Comparison of ENCODE assay signal across 1 cellular context in genomic region chr6:37868447-37868825, GRCh38.
TF ChIP-seq lines count a peak whose summit lies in the region.

No MANE protein-coding gene starts in this region.

TF ChIP-seq in GM12878, 131 proteins besides CTCF, POLR2A, EP300 and RAD21 (continued from another document):
- TF ChIP-seq BCLAF1 (IDR thresholded peaks at IDR 0.05) (no peak), LARP7 (IDR thresholded peaks at IDR 0.05) (no peak), MTA2 (IDR thresholded peaks at IDR 0.05; ENCODE audit: low read depth) (no peak), SPI1 (IDR thresholded peaks at IDR 0.05; ENCODE audit: borderline replicate concordance, insufficient read depth, low read depth, low read length) (no peak), ASH2L (IDR thresholded peaks at IDR 0.05; ENCODE audit: borderline replicate concordance, low read depth) (no peak), TCF12 (IDR thresholded peaks at IDR 0.05; ENCODE audit: low read depth, low read length) (no peak), ZNF622 (IDR thresholded peaks at IDR 0.05) (no peak), RELA (IDR thresholded peaks at IDR 0.05; ENCODE audit: borderline replicate concordance, partially characterized antibody) (no peak), E2F8 (IDR thresholded peaks at IDR 0.05; ENCODE audit: low read depth, partially characterized antibody) (no peak)
- TF ChIP-seq, protein P1, sequence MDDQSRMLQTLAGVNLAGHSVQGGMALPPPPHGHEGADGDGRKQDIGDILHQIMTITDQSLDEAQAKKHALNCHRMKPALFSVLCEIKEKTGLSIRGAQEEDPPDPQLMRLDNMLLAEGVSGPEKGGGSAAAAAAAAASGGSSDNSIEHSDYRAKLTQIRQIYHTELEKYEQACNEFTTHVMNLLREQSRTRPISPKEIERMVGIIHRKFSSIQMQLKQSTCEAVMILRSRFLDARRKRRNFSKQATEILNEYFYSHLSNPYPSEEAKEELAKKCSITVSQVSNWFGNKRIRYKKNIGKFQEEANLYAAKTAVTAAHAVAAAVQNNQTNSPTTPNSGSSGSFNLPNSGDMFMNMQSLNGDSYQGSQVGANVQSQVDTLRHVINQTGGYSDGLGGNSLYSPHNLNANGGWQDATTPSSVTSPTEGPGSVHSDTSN (IDR thresholded peaks at IDR 0.05; ENCODE audit: insufficient replicate concordance, low read depth, low read length): no peak
